ENCODE assay signal across 31 cellular contexts in genomic region chr1:176391621-176392020, GRCh38.
"Had no signal": no experiment of that assay in that cellular context is flagged by ENCODE, and none has a peak within 500 bp of the region (broad histone marks: within the 10 kb centered on the region; RNA-seq: fewer than 3 reads in every experiment).

No MANE protein-coding gene starts in this region.

- H3K9me3 Mint-ChIP-seq: activated CD4-positive, alpha-beta memory T cell treated with anti-CD3 and anti-CD28 coated beads, Interleukin-2, amount 10 ng/mL, durations not matched to agents 7 days and 5 days; activated CD4-positive, alpha-beta T cell treated with anti-CD3 and anti-CD28 coated beads, Interleukin-2, amount 10 ng/mL, durations not matched to agents 24 days and 14 days; T-helper 2 cell treated with Interferon-gamma antibody and Interleukin-4, amounts not matched to agents 5 μg/mL and 100 μg/mL, for 36 hours had no signal

- ATAC-seq: activated CD4-positive, CD25-positive, alpha-beta regulatory T cell treated with anti-CD3 and anti-CD28 coated beads, Interleukin-2, amount 50 U/mL, for 24 hours; activated naive CD4-positive, alpha-beta T cell treated with anti-CD3 and anti-CD28 coated beads, Interleukin-2, amount 50 U/mL, for 72 hours; activated T-cell treated with anti-CD3 and anti-CD28 coated beads, Interleukin-2, amount 50 U/mL, for 72 hours; effector memory CD8-positive, alpha-beta T cell; gastroesophageal sphincter; T-helper 17 cell had no signal

- H3K4me1 Mint-ChIP-seq: activated B cell treated with CpG ODN at 0.5 μM for 24 hours; activated CD4-positive, alpha-beta memory T cell treated with anti-CD3 and anti-CD28 coated beads, Interleukin-2, amount 10 ng/mL, durations not matched to agents 7 days and 5 days; activated CD4-positive, alpha-beta T cell treated with anti-CD3 and anti-CD28 coated beads, Interleukin-2, amount 10 ng/mL, durations not matched to agents 24 days and 14 days; activated naive CD4-positive, alpha-beta T cell treated with anti-CD3 and anti-CD28 coated beads, Interleukin-2, amount 10 ng/mL, durations not matched to agents 7 days and 5 days; activated naive CD8-positive, alpha-beta T cell treated with anti-CD3 and anti-CD28 coated beads, Interleukin-2, amount 10 ng/mL, durations not matched to agents 7 days and 5 days; brain; T-helper 17 cell had no signal

- H3K27ac ChIP-seq: ascending aorta, breast epithelium, epithelial cell of prostate, esophagus squamous epithelium, gastroesophageal sphincter, WERI-Rb-1 had no signal

- H3K27me3 ChIP-seq: ascending aorta, breast epithelium, esophagus squamous epithelium, gastroesophageal sphincter had no signal

- H3K9me3 ChIP-seq: ascending aorta, esophagus squamous epithelium had no signal

- H3K36me3 Mint-ChIP-seq: activated naive CD4-positive, alpha-beta T cell treated with anti-CD3 and anti-CD28 coated beads, Interleukin-2, amount 10 ng/mL, durations not matched to agents 7 days and 5 days; activated naive CD8-positive, alpha-beta T cell treated with anti-CD3 and anti-CD28 coated beads, Interleukin-2, amount 10 ng/mL, durations not matched to agents 7 days and 5 days; brain had no signal

- H3K36me3 ChIP-seq: ascending aorta, breast epithelium, esophagus squamous epithelium, gastroesophageal sphincter, WERI-Rb-1 had no signal

- H3K27me3 Mint-ChIP-seq: activated CD4-positive, alpha-beta memory T cell treated with anti-CD3 and anti-CD28 coated beads, Interleukin-2, amount 10 ng/mL, durations not matched to agents 7 days and 5 days; activated CD4-positive, alpha-beta T cell treated with anti-CD3 and anti-CD28 coated beads, Interleukin-2, amount 10 ng/mL, durations not matched to agents 24 days and 14 days; activated naive CD4-positive, alpha-beta T cell treated with anti-CD3 and anti-CD28 coated beads, Interleukin-2, amount 10 ng/mL, durations not matched to agents 7 days and 5 days; activated naive CD8-positive, alpha-beta T cell treated with anti-CD3 and anti-CD28 coated beads, Interleukin-2, amount 10 ng/mL, durations not matched to agents 7 days and 5 days; activated T-cell treated with anti-CD3 and anti-CD28 coated beads, Interleukin-2, amount 50 U/mL, for 24 hours; brain; effector memory CD8-positive, alpha-beta T cell; T-helper 17 cell had no signal

- H3K4me3 Mint-ChIP-seq: activated B cell treated with CpG ODN at 0.5 μM for 24 hours; activated CD4-positive, alpha-beta memory T cell treated with anti-CD3 and anti-CD28 coated beads, Interleukin-2, amount 10 ng/mL, durations not matched to agents 7 days and 5 days; activated CD4-positive, alpha-beta T cell treated with anti-CD3 and anti-CD28 coated beads, Interleukin-2, amount 10 ng/mL, durations not matched to agents 24 days and 14 days; activated naive CD4-positive, alpha-beta T cell treated with anti-CD3 and anti-CD28 coated beads, Interleukin-2, amount 10 ng/mL, durations not matched to agents 7 days and 5 days; activated naive CD8-positive, alpha-beta T cell treated with anti-CD3 and anti-CD28 coated beads, Interleukin-2, amount 10 ng/mL, durations not matched to agents 7 days and 5 days; activated T-cell treated with anti-CD3 and anti-CD28 coated beads, Interleukin-2, amount 50 U/mL, for 24 hours; activated T-cell treated with anti-CD3 and anti-CD28 coated beads, Interleukin-2, amount 50 U/mL, for 72 hours; brain; effector memory CD8-positive, alpha-beta T cell; T-helper 17 cell; T-helper 2 cell treated with Interferon-gamma antibody and Interleukin-4, amounts not matched to agents 5 μg/mL and 100 μg/mL, for 36 hours had no signal

- H3K4me3 ChIP-seq: ascending aorta, breast epithelium, esophagus squamous epithelium, gastroesophageal sphincter had no signal

- DNase-seq: activated B cell treated with CpG ODN at 0.5 μM for 24 hours; activated CD4-positive, alpha-beta memory T cell treated with anti-CD3 and anti-CD28 coated beads, Interleukin-2, amount 10 ng/mL, durations not matched to agents 7 days and 5 days; activated CD4-positive, alpha-beta T cell treated with anti-CD3 and anti-CD28 coated beads, Interleukin-2, amount 10 ng/mL, durations not matched to agents 24 days and 14 days; activated CD4-positive, alpha-beta T cell treated with anti-CD3 and anti-CD28 coated beads, Interleukin-2, amount 50 U/mL, for 4 hours; activated CD8-positive, alpha-beta memory T cell treated with anti-CD3 and anti-CD28 coated beads, Interleukin-2, amount 50 U/mL, for 48 hours; activated gamma-delta T cell; activated naive CD4-positive, alpha-beta T cell; activated naive CD4-positive, alpha-beta T cell treated with anti-CD3 and anti-CD28 coated beads, Interleukin-2, amount 10 ng/mL, durations not matched to agents 7 days and 5 days; activated naive CD8-positive, alpha-beta T cell treated with anti-CD3 and anti-CD28 coated beads, Interleukin-2, amount 10 ng/mL, durations not matched to agents 7 days and 5 days; activated T-cell treated with anti-CD3 and anti-CD28 coated beads for 4 hours; activated T-cell treated with anti-CD3 and anti-CD28 coated beads, Interleukin-2, amount 50 U/mL, for 24 hours; activated T-cell treated with anti-CD3 and anti-CD28 coated beads, Interleukin-2, amount 50 U/mL, for 72 hours; caudate nucleus; cortex of kidney; dermis blood vessel endothelial cell; effector CD4-positive, alpha-beta T cell; effector memory CD8-positive, alpha-beta T cell; esophagus squamous epithelium; foreskin melanocyte; T-helper 1 cell; T-helper 17 cell; T1000; WERI-Rb-1 had no signal

- H3K4me1 ChIP-seq: ascending aorta, breast epithelium, esophagus squamous epithelium, gastroesophageal sphincter had no signal

- H3K27ac Mint-ChIP-seq: activated B cell treated with CpG ODN at 0.5 μM for 24 hours; activated CD4-positive, alpha-beta memory T cell treated with anti-CD3 and anti-CD28 coated beads, Interleukin-2, amount 10 ng/mL, durations not matched to agents 7 days and 5 days; activated CD4-positive, alpha-beta T cell treated with anti-CD3 and anti-CD28 coated beads, Interleukin-2, amount 10 ng/mL, durations not matched to agents 24 days and 14 days; activated naive CD4-positive, alpha-beta T cell treated with anti-CD3 and anti-CD28 coated beads, Interleukin-2, amount 10 ng/mL, durations not matched to agents 7 days and 5 days; activated naive CD4-positive, alpha-beta T cell treated with anti-CD3 and anti-CD28 coated beads, Interleukin-2, amount 50 U/mL, for 72 hours; activated naive CD8-positive, alpha-beta T cell treated with anti-CD3 and anti-CD28 coated beads, Interleukin-2, amount 10 ng/mL, durations not matched to agents 7 days and 5 days; activated T-cell treated with anti-CD3 and anti-CD28 coated beads, Interleukin-2, amount 50 U/mL, for 24 hours; activated T-cell treated with anti-CD3 and anti-CD28 coated beads, Interleukin-2, amount 50 U/mL, for 72 hours; brain; effector memory CD8-positive, alpha-beta T cell; T-helper 17 cell; T-helper 2 cell treated with Interferon-gamma antibody and Interleukin-4, amounts not matched to agents 5 μg/mL and 100 μg/mL, for 36 hours had no signal
